Comparison of ENCODE assay signal across 20 cellular contexts in genomic region chr17:9628509-9628908, GRCh38. TPM values are rescaled to one million over a fixed set of nuclear protein-coding genes. Genes with fewer than 3 reads are reported as not detected.
"Had no signal": no experiment of that assay in that cellular context is flagged by ENCODE, and none has a peak within 500 bp of the region (broad histone marks: within the 10 kb centered on the region; RNA-seq: fewer than 3 reads in every experiment).

No MANE protein-coding gene starts in this region.

- H3K27ac Mint-ChIP-seq: activated CD4-positive, alpha-beta T cell treated with anti-CD3 and anti-CD28 coated beads for 36 hours; activated CD8-positive, alpha-beta T cell treated with anti-CD3 and anti-CD28 coated beads for 36 hours; activated naive CD4-positive, alpha-beta T cell treated with anti-CD3 and anti-CD28 coated beads, Interleukin-2, amount 50 U/mL, for 24 hours; effector memory CD8-positive, alpha-beta T cell; natural killer cell; stimulated activated memory B cell treated with anti-CD40 and anti-IgM and Interleukin-4, amounts not matched to agents 10 μg/mL and 1 μg/mL and 100 μg/mL, for 72 hours had no signal

- DNase-seq: activated CD4-positive, alpha-beta T cell treated with anti-CD3 and anti-CD28 coated beads for 36 hours; activated CD8-positive, alpha-beta memory T cell treated with anti-CD3 and anti-CD28 coated beads, Interleukin-2, amount 50 U/mL, for 48 hours; activated CD8-positive, alpha-beta T cell treated with anti-CD3 and anti-CD28 coated beads for 36 hours; effector memory CD8-positive, alpha-beta T cell; erythroblast; hippocampal formation; natural killer cell; nucleus accumbens; stimulated activated CD4-positive, alpha-beta T cell treated with anti-CD3 and anti-CD28 coated beads, Interleukin-1b, Interleukin-23, amount 100 ng/mL, for 48 hours; T1000 had no signal

- H3K4me3 Mint-ChIP-seq: activated CD4-positive, alpha-beta T cell treated with anti-CD3 and anti-CD28 coated beads for 36 hours; activated CD8-positive, alpha-beta T cell treated with anti-CD3 and anti-CD28 coated beads for 36 hours; activated naive CD4-positive, alpha-beta T cell treated with anti-CD3 and anti-CD28 coated beads, Interleukin-2, amount 50 U/mL, for 24 hours; central memory CD8-positive, alpha-beta T cell; effector memory CD8-positive, alpha-beta T cell; natural killer cell; stimulated activated memory B cell treated with anti-CD40 and anti-IgM and Interleukin-4, amounts not matched to agents 10 μg/mL and 1 μg/mL and 100 μg/mL, for 72 hours had no signal

- H3K27ac ChIP-seq: right atrium auricular region, tibial nerve had no signal

- H3K27me3 ChIP-seq: right atrium auricular region, tibial nerve had no signal

- H3K36me3 ChIP-seq: right atrium auricular region, tibial nerve had no signal

- H3K4me1 Mint-ChIP-seq: activated CD4-positive, alpha-beta T cell treated with anti-CD3 and anti-CD28 coated beads for 36 hours; activated naive CD4-positive, alpha-beta T cell treated with anti-CD3 and anti-CD28 coated beads, Interleukin-2, amount 50 U/mL, for 24 hours; central memory CD8-positive, alpha-beta T cell; stimulated activated memory B cell treated with anti-CD40 and anti-IgM and Interleukin-4, amounts not matched to agents 10 μg/mL and 1 μg/mL and 100 μg/mL, for 72 hours had no signal

- H3K36me3 Mint-ChIP-seq: stimulated activated memory B cell treated with anti-CD40 and anti-IgM and Interleukin-4, amounts not matched to agents 10 μg/mL and 1 μg/mL and 100 μg/mL, for 72 hours had no signal

- H3K4me3 ChIP-seq: right atrium auricular region, tibial nerve had no signal

- ATAC-seq: activated CD4-positive, alpha-beta T cell treated with anti-CD3 and anti-CD28 coated beads for 36 hours; activated CD8-positive, alpha-beta T cell treated with anti-CD3 and anti-CD28 coated beads for 36 hours; effector memory CD8-positive, alpha-beta T cell; natural killer cell; stimulated activated memory B cell treated with anti-CD40 and anti-IgM and Interleukin-4, amounts not matched to agents 10 μg/mL and 1 μg/mL and 100 μg/mL, for 72 hours had no signal

- H3K4me1 ChIP-seq: right atrium auricular region, tibial nerve had no signal

RNA-seq across cellular contexts. Expression of gene USP43, which starts 16.8 kb away (rescaled TPM):
- total RNA-seq: lung microvascular endothelial cell had no signal

RNA-seq across cellular contexts. Expression of gene CFAP52, which starts 52.1 kb away (rescaled TPM):
- total RNA-seq: activated CD4-positive, alpha-beta T cell treated with anti-CD3 and anti-CD28 coated beads for 36 hours; activated CD8-positive, alpha-beta T cell treated with anti-CD3 and anti-CD28 coated beads for 36 hours; glomerular endothelial cell; lung microvascular endothelial cell; mononuclear cell; natural killer cell; posterior vena cava; subcutaneous adipose tissue had no signal
